ENCODE assay signal across 23 cellular contexts in the genomic region with DNA sequence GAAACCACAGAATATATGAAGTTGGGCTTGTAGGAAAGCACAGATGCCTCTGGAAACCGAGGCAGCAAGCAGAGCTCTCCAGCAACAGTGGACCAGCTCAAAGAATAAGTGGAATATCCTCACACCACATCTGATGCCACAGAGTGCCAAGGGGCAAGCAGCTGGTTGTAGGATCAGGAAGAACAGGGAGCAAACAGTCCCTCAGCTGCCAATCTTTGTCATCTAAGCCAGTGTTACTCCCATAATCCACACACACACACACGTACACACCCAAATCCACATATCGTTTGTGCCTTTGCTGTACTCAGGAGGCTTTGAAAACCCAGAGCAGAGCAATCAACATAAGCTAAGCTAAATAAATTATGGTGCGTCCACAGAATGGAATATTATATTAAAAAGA.
"Had no signal": no experiment of that assay in that cellular context is flagged by ENCODE, and none has a peak within 500 bp of the region (broad histone marks: within the 10 kb centered on the region; RNA-seq: fewer than 3 reads in every experiment).

No MANE protein-coding gene starts in this region.

- H3K4me1 Mint-ChIP-seq: endodermal cell had no signal

- DNase-seq: colonic mucosa; cortex of kidney; dermis blood vessel endothelial cell; dorsolateral prefrontal cortex; effector CD4-positive, alpha-beta T cell; effector CD8-positive, alpha-beta T cell; effector memory CD4-positive, alpha-beta T cell; effector memory CD8-positive, alpha-beta T cell; endodermal cell; erythroblast; esophagus squamous epithelium; foreskin fibroblast; foreskin melanocyte; gastrocnemius medialis; glutamatergic neuron; head of caudate nucleus; heart left ventricle; heart right ventricle had no signal

- H3K27me3 Mint-ChIP-seq: effector memory CD8-positive, alpha-beta T cell had no signal

- H3K4me3 Mint-ChIP-seq: effector memory CD8-positive, alpha-beta T cell; endodermal cell had no signal

- H3K36me3 ChIP-seq: colonic mucosa had no signal

- H3K27ac Mint-ChIP-seq: effector memory CD8-positive, alpha-beta T cell; endodermal cell had no signal

- ATAC-seq: effector memory CD8-positive, alpha-beta T cell; esophagus mucosa; gastrocnemius medialis; gastroesophageal sphincter; heart left ventricle; heart right ventricle had no signal

- H3K27me3 ChIP-seq: colonic mucosa, dorsolateral prefrontal cortex, esophagus muscularis mucosa, esophagus squamous epithelium, gastrocnemius medialis, gastroesophageal sphincter, heart left ventricle, heart right ventricle had no signal

- H3K9me3 Mint-ChIP-seq: effector memory CD8-positive, alpha-beta T cell; endodermal cell had no signal

- H3K4me3 ChIP-seq: colonic mucosa, coronary artery, dorsolateral prefrontal cortex, esophagus muscularis mucosa, esophagus squamous epithelium, gastrocnemius medialis, gastroesophageal sphincter, heart left ventricle, heart right ventricle had no signal

- H3K9me3 ChIP-seq: colonic mucosa, esophagus muscularis mucosa, esophagus squamous epithelium, gastrocnemius medialis, gastroesophageal sphincter, heart left ventricle, heart right ventricle had no signal

- H3K4me1 ChIP-seq: colonic mucosa, esophagus muscularis mucosa, gastroesophageal sphincter had no signal

- H3K27ac ChIP-seq: colonic mucosa, coronary artery, dorsolateral prefrontal cortex, epithelial cell of prostate, esophagus muscularis mucosa, esophagus squamous epithelium, gastrocnemius medialis, gastroesophageal sphincter, heart left ventricle, heart right ventricle had no signal
